ENCODE assay signal across 9 cellular contexts in genomic region chr5:61450880-61451279, GRCh38.
DNase-seq lines count a peak whose midpoint lies in the region; ATAC-seq, FAIRE-seq and TF ChIP-seq lines count a peak whose summit lies in the region.
"Had no signal": no experiment of that assay in that cellular context is flagged by ENCODE, and none has a peak within 500 bp of the region (broad histone marks: within the 10 kb centered on the region; RNA-seq: fewer than 3 reads in every experiment).

No MANE protein-coding gene starts in this region.

- H3K9ac ChIP-seq in HepG2 (ENCODE audit: insufficient read depth, low read depth, low read length), result no peak overlapping the region

- H3K27me3 Mint-ChIP-seq in Calu3 (ENCODE audit: unreplicated experiment) (no peaks in the 10 kb centered on the region), chondrocyte (ENCODE audit: low read depth) (no peaks in the 10 kb centered on the region)
- H3K27me3 Mint-ChIP-seq in natural killer cell treated with Interleukin-12 subunit alpha and Interleukin-12 subunit beta and Interleukin-15 and Interleukin-18, amount 100 ng/mL, for 72 hours, result no peaks in the 10 kb centered on the region
- H3K27me3 Mint-ChIP-seq: activated T-helper 17 cell treated with anti-CD3 and anti-CD28 coated beads, Interleukin-2, amount 50 U/mL, for 72 hours had no signal

- H3K4me3 Mint-ChIP-seq in Calu3 (ENCODE audit: low read depth, unreplicated experiment) (no peak overlapping the region), chondrocyte (ENCODE audit: unreplicated experiment) (no peak overlapping the region)
- no peak overlapping the region for H3K4me3 Mint-ChIP-seq in natural killer cell treated with Interleukin-12 subunit alpha and Interleukin-12 subunit beta and Interleukin-15 and Interleukin-18, amount 100 ng/mL, for 72 hours
- H3K4me3 Mint-ChIP-seq: activated T-helper 17 cell treated with anti-CD3 and anti-CD28 coated beads, Interleukin-2, amount 50 U/mL, for 72 hours had no signal

- H3K27ac Mint-ChIP-seq in Calu3 (ENCODE audit: unreplicated experiment), result peak overlapping the region; percentile 98
- peak overlapping the region; percentile 96 for H3K27ac Mint-ChIP-seq in chondrocyte (ENCODE audit: unreplicated experiment)
- H3K27ac Mint-ChIP-seq in natural killer cell treated with Interleukin-12 subunit alpha and Interleukin-12 subunit beta and Interleukin-15 and Interleukin-18, amount 100 ng/mL, for 72 hours, result no peak overlapping the region
- H3K27ac Mint-ChIP-seq: activated T-helper 17 cell treated with anti-CD3 and anti-CD28 coated beads, Interleukin-2, amount 50 U/mL, for 72 hours had no signal

- TF ChIP-seq CTCF in Calu3 (IDR thresholded peaks at IDR 0.05; ENCODE audit: unreplicated experiment), result no peak
- no peak for TF ChIP-seq CTCF in chondrocyte (IDR thresholded peaks at IDR 0.05)
- TF ChIP-seq CTCF in osteoblast (IDR thresholded peaks at IDR 0.05; ENCODE audit: extremely low read depth, low read depth, low read length), result no peak
- no peak for TF ChIP-seq CTCF in HepG2 (CRISPR knock-in tag; IDR thresholded peaks at IDR 0.05)

- peaks cover 24% of the 10 kb centered on the region for H3K4me1 ChIP-seq in osteoblast (ENCODE audit: insufficient read depth, low read length)
- no peaks in the 10 kb centered on the region for H3K4me1 ChIP-seq in HepG2 (ENCODE audit: insufficient read depth, low read length)

- peaks cover 14% of the 10 kb centered on the region for H4K20me1 ChIP-seq in osteoblast (ENCODE audit: insufficient read depth, low read length)
- no peaks in the 10 kb centered on the region for H4K20me1 ChIP-seq in HepG2 (ENCODE audit: insufficient read depth, low read length)

- H3K4me1 Mint-ChIP-seq in Calu3 (ENCODE audit: low read depth, unreplicated experiment) (peaks cover 12% of the 10 kb centered on the region), chondrocyte (ENCODE audit: low read depth) (peaks cover 61% of the 10 kb centered on the region)
- peaks cover 0 to 11% of the 10 kb centered on the region in 2 donors for H3K4me1 Mint-ChIP-seq in natural killer cell treated with Interleukin-12 subunit alpha and Interleukin-12 subunit beta and Interleukin-15 and Interleukin-18, amount 100 ng/mL, for 72 hours (ENCODE audit: low read depth in 2 of 2)

- no peak overlapping the region for H2AFZ ChIP-seq in osteoblast (ENCODE audit: low read length)
- H2AFZ ChIP-seq in HepG2 (ENCODE audit: low read length), result no peak overlapping the region

- DNase-seq in Calu3, result no peak
- peak; percentile 31 for DNase-seq in NCI-H2171 (lab: John Stamatoyannopoulos, UW)
- no peak for DNase-seq in chondrocyte (ENCODE audit: low spot score)
- no peak for DNase-seq in osteoblast (ENCODE audit: insufficient read length, low spot score, missing footprints)
- DNase-seq in natural killer cell treated with Interleukin-12 subunit alpha and Interleukin-12 subunit beta and Interleukin-15 and Interleukin-18, amount 100 ng/mL, for 72 hours (ENCODE audit: low spot score), result no peak
- DNase-seq in stimulated activated CD4-positive, alpha-beta T cell treated with anti-CD3 and anti-CD28 coated beads, Interleukin-2, amount 100 ng/mL, for 48 hours, result no peak
- DNase-seq in HepG2 (ENCODE audit: low spot score), result no peak

- H3K9me3 ChIP-seq in osteoblast (ENCODE audit: low read depth, low read length), result no peaks in the 10 kb centered on the region
- no peaks in the 10 kb centered on the region for H3K9me3 ChIP-seq in HepG2 (ENCODE audit: low read length)

- H3K27ac ChIP-seq in osteoblast (ENCODE audit: low read depth, low read length) (peak overlapping the region; percentile 84), HepG2 (ENCODE audit: extremely low read length, insufficient read depth, low read length) (no peak overlapping the region)

- H3K36me3 ChIP-seq in osteoblast (ENCODE audit: insufficient read depth, low read length), result no peaks in the 10 kb centered on the region
- no peaks in the 10 kb centered on the region for H3K36me3 ChIP-seq in HepG2 (replicated peaks in 1 of 2; ENCODE audit: control insufficient read depth in 1 of 2, insufficient read depth in 2 of 2, low read length in 2 of 2)

- TF ChIP-seq RAD21 in HepG2 (CRISPR knock-in tag; IDR thresholded peaks at IDR 0.05), result no peak

- H3K27me3 ChIP-seq in osteoblast (ENCODE audit: insufficient read depth, low read length) (no peaks in the 10 kb centered on the region), HepG2 (ENCODE audit: control insufficient read depth in 1 of 2, insufficient read depth in 2 of 2, low read length in 2 of 2) (no peaks in the 10 kb centered on the region; a peak in 1 of 5 replicates)

- peaks cover 82% of the 10 kb centered on the region for H3K79me2 ChIP-seq in osteoblast (ENCODE audit: insufficient read depth, low read length)
- H3K79me2 ChIP-seq in HepG2 (ENCODE audit: insufficient read depth, low read length), result no peaks in the 10 kb centered on the region

- H3K36me3 Mint-ChIP-seq in Calu3 (ENCODE audit: insufficient read depth, unreplicated experiment) (no peaks in the 10 kb centered on the region), chondrocyte (ENCODE audit: low read depth) (peaks cover 4% of the 10 kb centered on the region)
- peaks cover 14% of the 10 kb centered on the region for H3K36me3 Mint-ChIP-seq in natural killer cell treated with Interleukin-12 subunit alpha and Interleukin-12 subunit beta and Interleukin-15 and Interleukin-18, amount 100 ng/mL, for 72 hours

- no peak for TF ChIP-seq POLR2A in HepG2 (IDR thresholded peaks at IDR 0.05; ENCODE audit: insufficient read depth in 1 of 2, low read depth in 2 of 2, low read length in 2 of 2)

- in situ Hi-C loops in HepG2 (cut with HindIII; ENCODE audit: extremely low pct_ligation_motif_present, low pct_unique_long_range_greater_than_20kb), result no loop called here

- POLR2A ChIA-PET in HepG2 (lab: Yijun Ruan, JAX), result no interaction called here

- H3K9me3 Mint-ChIP-seq in Calu3 (ENCODE audit: low read depth, unreplicated experiment) (peaks cover 6% of the 10 kb centered on the region), chondrocyte (ENCODE audit: low read depth) (peaks cover 12% of the 10 kb centered on the region)
- peaks cover 8% of the 10 kb centered on the region for H3K9me3 Mint-ChIP-seq in natural killer cell treated with Interleukin-12 subunit alpha and Interleukin-12 subunit beta and Interleukin-15 and Interleukin-18, amount 100 ng/mL, for 72 hours

- no TSS peak for BruUV-seq in Calu3 (replicated peaks; lab: Mats Ljungman, UMichigan)
- BruUV-seq in HepG2 (replicated peaks; lab: Mats Ljungman, UMichigan), result no TSS peak

- intact Hi-C loops in Calu3 (cut with micrococcal nuclease; ENCODE audit: unreplicated experiment) (no loop called here), HepG2 (cut with micrococcal nuclease; ENCODE audit: unreplicated experiment) (no loop called here)

- H3K4me3 ChIP-seq in osteoblast (ENCODE audit: insufficient read depth, low read length), result no peak overlapping the region
- no peak overlapping the region for H3K4me3 ChIP-seq in HepG2 (replicated peaks in 1 of 3; ENCODE audit: insufficient read depth in 1 of 3, low read depth in 2 of 3, low read length in 3 of 3)

- ATAC-seq in natural killer cell treated with Interleukin-12 subunit alpha and Interleukin-12 subunit beta and Interleukin-15 and Interleukin-18, amount 100 ng/mL, for 72 hours, result no peak
- no peak for ATAC-seq in HG02870 (IDR thresholded peaks at IDR 0.05; ENCODE audit: unreplicated experiment)
- ATAC-seq in HepG2, result no peak
- ATAC-seq: activated T-helper 17 cell treated with anti-CD3 and anti-CD28 coated beads, Interleukin-2, amount 50 U/mL, for 72 hours had no signal

- FAIRE-seq in HepG2 (lab: Jason Lieb, UNC), result no peak

- H3K4me2 ChIP-seq in osteoblast (ENCODE audit: insufficient read depth, low read length) (peak overlapping the region; percentile 71), HepG2 (ENCODE audit: low read depth, low read length) (no peak overlapping the region)

- TF ChIP-seq EP300 in HepG2 (IDR thresholded peaks at IDR 0.05; ENCODE audit: low read depth in 2 of 2, low read length in 2 of 2), result no peak
- no peak for TF ChIP-seq EP300 in HepG2 (CRISPR knock-in tag; IDR thresholded peaks at IDR 0.05; ENCODE audit: borderline replicate concordance)

- CTCF ChIA-PET in Calu3 (lab: Charles Lee) (interaction anchor here (1.9 kb wide), 1 partner anchor 42 kb away, joined by 27 read pairs; no protein-coding TSS in a partner anchor), HepG2 (lab: Yijun Ruan, JAX; ENCODE audit: low intra/inter-chr PET ratio, low total read pairs) (no interaction called here)

TF ChIP-seq in HepG2, 621 proteins besides CTCF, POLR2A, EP300 and RAD21 (continues in another document):
- TF ChIP-seq ZNF512 (CRISPR knock-in tag; IDR thresholded peaks at IDR 0.05) (no peak), CSRNP1 (CRISPR knock-in tag; IDR thresholded peaks at IDR 0.05) (no peak), ZSCAN25 (CRISPR knock-in tag; IDR thresholded peaks at IDR 0.05) (no peak), ZC3H4 (CRISPR knock-in tag; IDR thresholded peaks at IDR 0.05; ENCODE audit: borderline replicate concordance) (no peak), GFI1 (CRISPR knock-in tag; IDR thresholded peaks at IDR 0.05; ENCODE audit: borderline replicate concordance) (no peak), ZMAT3 (CRISPR knock-in tag; conservative IDR thresholded peaks at IDR 0.05) (no peak), FOXA3 (CRISPR knock-in tag; IDR thresholded peaks at IDR 0.05) (no peak), MED1 (CRISPR knock-in tag; IDR thresholded peaks at IDR 0.05) (no peak)

Comparison
In these comparisons a context has a peak if more than half of its experiments do, and no peak if none do; other contexts are left out.
1. H3K27ac Mint-ChIP-seq: peak in Calu3 (single experiment) and chondrocyte (single experiment); none in natural killer cell treated with Interleukin-12 subunit alpha and Interleukin-12 subunit beta and Interleukin-15 and Interleukin-18, amount 100 ng/mL, for 72 hours (0 of 2).